Comparison of ENCODE assay signal across 14 cellular contexts in the genomic region with DNA sequence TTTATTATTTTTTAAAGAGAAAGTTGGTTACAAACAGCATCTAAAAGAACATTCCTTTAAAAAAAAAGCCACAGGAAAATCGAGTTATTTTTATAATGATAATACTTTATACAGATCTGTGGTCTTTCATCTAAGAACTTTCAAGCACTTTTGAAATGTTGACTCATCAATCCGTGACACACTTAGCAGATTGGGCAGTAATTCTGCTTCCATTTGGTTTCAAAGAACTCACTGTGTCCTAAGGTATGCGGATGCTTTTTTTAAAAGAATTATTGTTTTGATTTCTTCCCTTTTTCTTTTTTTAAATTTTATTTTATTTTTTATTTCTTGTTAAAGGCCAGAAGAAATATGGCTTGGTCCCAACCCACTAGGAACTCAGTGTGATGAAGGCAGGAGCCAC.
DNase-seq lines count a peak whose midpoint lies in the region; ATAC-seq, FAIRE-seq and TF ChIP-seq lines count a peak whose summit lies in the region.
"Had no signal": no experiment of that assay in that cellular context is flagged by ENCODE, and none has a peak within 500 bp of the region (broad histone marks: within the 10 kb centered on the region; RNA-seq: fewer than 3 reads in every experiment).

No MANE protein-coding gene starts in this region.

- POLR2A ChIA-PET in HepG2 (lab: Yijun Ruan, JAX), result no interaction called here
- POLR2A ChIA-PET in CD8-positive, alpha-beta memory T cell (lab: Charles Lee), result no interaction called here

- H3K27me3 Mint-ChIP-seq in CD8-positive, alpha-beta memory T cell, result no peaks in the 10 kb centered on the region
- H3K27me3 Mint-ChIP-seq: activated CD4-positive, alpha-beta T cell treated with anti-CD3 and anti-CD28 coated beads for 36 hours had no signal

- DNase-seq in cardiac muscle cell (ENCODE audit: low read depth in 1 of 2, low spot score in 1 of 2) (peak in 1 of 2 donors; percentile 82), Right ventricle myocardium inferior (ENCODE audit: missing footprints) (no peak), mammary epithelial cell (peak; percentile 66), HepG2 (ENCODE audit: low spot score) (no peak), uterus (no peak), lower leg skin (ENCODE audit: low spot score in 2 of 2) (no peak), NCI-H146 treated with DMSO at 0.1 percent for 48 hours (lab: John Stamatoyannopoulos, UW; ENCODE audit: unreplicated experiment) (no peak)
- no peak for DNase-seq in CD8-positive, alpha-beta memory T cell
- DNase-seq: activated CD4-positive, alpha-beta T cell treated with anti-CD3 and anti-CD28 coated beads for 36 hours; activated naive CD4-positive, alpha-beta T cell; NCI-H187 treated with DMSO at 0.1 percent for 48 hours; right cardiac atrium; SHP77 had no signal

- H3K4me1 ChIP-seq in cardiac muscle cell (ENCODE audit: low read depth), result peaks cover 47% of the 10 kb centered on the region
- H3K4me1 ChIP-seq in mammary epithelial cell (ENCODE audit: insufficient read depth, low read length), result peaks cover 41% of the 10 kb centered on the region
- H3K4me1 ChIP-seq in HepG2 (ENCODE audit: insufficient read depth, low read length), result peaks cover 3% of the 10 kb centered on the region
- H3K4me1 ChIP-seq in uterus, result peaks cover 0 to 7% of the 10 kb centered on the region in 2 donors
- peaks cover 38% of the 10 kb centered on the region for H3K4me1 ChIP-seq in CD8-positive, alpha-beta memory T cell (ENCODE audit: insufficient read depth, low read length)

- peaks cover 0 to 3% (median 0%) of the 10 kb centered on the region in 3 donors for H3K36me3 Mint-ChIP-seq in CD8-positive, alpha-beta memory T cell

- no peak for FAIRE-seq in HepG2 (lab: Jason Lieb, UNC)

- BruUV-seq in mammary epithelial cell (replicated peaks; lab: Mats Ljungman, UMichigan) (no TSS peak), HepG2 (replicated peaks; lab: Mats Ljungman, UMichigan) (no TSS peak)

- H3K9ac ChIP-seq in mammary epithelial cell (ENCODE audit: insufficient read depth, low read length) (peak overlapping the region; percentile 2), HepG2 (ENCODE audit: insufficient read depth, low read depth, low read length) (no peak overlapping the region)

- no peaks in the 10 kb centered on the region for H3K9me3 Mint-ChIP-seq in CD8-positive, alpha-beta memory T cell

- H3K27ac ChIP-seq in cardiac muscle cell (peak overlapping the region; percentile 78), mammary epithelial cell (ENCODE audit: insufficient read depth, low read depth, low read length) (peak overlapping the region; percentile 69), HepG2 (ENCODE audit: extremely low read length, insufficient read depth, low read length) (no peak overlapping the region), uterus (peak overlapping the region; percentile 88 to 97)
- H3K27ac ChIP-seq in CD8-positive, alpha-beta memory T cell (ENCODE audit: low read depth, low read length), result no peak overlapping the region

- no peak overlapping the region for H3K27ac Mint-ChIP-seq in CD8-positive, alpha-beta memory T cell
- H3K27ac Mint-ChIP-seq: activated CD4-positive, alpha-beta T cell treated with anti-CD3 and anti-CD28 coated beads for 36 hours had no signal

- H3K4me3 ChIP-seq in cardiac muscle cell, result no peak overlapping the region
- peak overlapping the region in 1 of 3 experiments; percentile 11 for H3K4me3 ChIP-seq in mammary epithelial cell (replicated peaks in 1 of 3; ENCODE audit: insufficient read depth in 1 of 3, low read depth in 2 of 3, low read length in 3 of 3)
- no peak overlapping the region for H3K4me3 ChIP-seq in HepG2 (replicated peaks in 1 of 3; ENCODE audit: insufficient read depth in 1 of 3, low read depth in 2 of 3, low read length in 3 of 3)
- no peak overlapping the region for H3K4me3 ChIP-seq in uterus
- no peak overlapping the region for H3K4me3 ChIP-seq in lower leg skin (ENCODE audit: low read depth, poor library complexity, severe bottlenecking)
- no peak overlapping the region for H3K4me3 ChIP-seq in CD8-positive, alpha-beta memory T cell (ENCODE audit: low read length)
- H3K4me3 ChIP-seq: lung had no signal

- in situ Hi-C loops in mammary epithelial cell (cut with MboI; ENCODE audit: low sequenced_read_pairs in 2 of 2), result no loop called here
- in situ Hi-C loops in HepG2 (cut with HindIII; ENCODE audit: extremely low pct_ligation_motif_present, low pct_unique_long_range_greater_than_20kb), result no loop called here

- CTCF ChIA-PET in mammary epithelial cell (lab: Charles Lee; ENCODE audit: low non-redundant PET), result no interaction called here
- CTCF ChIA-PET in HepG2 (lab: Yijun Ruan, JAX; ENCODE audit: low intra/inter-chr PET ratio, low total read pairs), result no interaction called here
- CTCF ChIA-PET in CD8-positive, alpha-beta memory T cell (lab: Charles Lee), result no interaction called here

- TF ChIP-seq EP300 in HepG2 (IDR thresholded peaks at IDR 0.05; ENCODE audit: low read depth in 2 of 2, low read length in 2 of 2) (no peak), HepG2 (CRISPR knock-in tag; IDR thresholded peaks at IDR 0.05; ENCODE audit: borderline replicate concordance) (no peak)

- intact Hi-C loops in Right ventricle myocardium inferior (cut with DNase I) (no loop called here), mammary epithelial cell (cut with micrococcal nuclease) (no loop called here), HepG2 (cut with micrococcal nuclease; ENCODE audit: unreplicated experiment) (no loop called here), uterus (cut with DNase I; ENCODE audit: low total_unique reads) (no loop called here), lower leg skin (cut with DNase I; ENCODE audit: low total_unique reads) (no loop called here)

- no peaks in the 10 kb centered on the region for H3K79me2 ChIP-seq in mammary epithelial cell (ENCODE audit: insufficient read depth, low read length)
- H3K79me2 ChIP-seq in HepG2 (ENCODE audit: insufficient read depth, low read length), result no peaks in the 10 kb centered on the region

- H3K36me3 ChIP-seq in cardiac muscle cell, result no peaks in the 10 kb centered on the region
- H3K36me3 ChIP-seq in mammary epithelial cell (ENCODE audit: insufficient read depth, low read length), result no peaks in the 10 kb centered on the region
- no peaks in the 10 kb centered on the region; a peak in 1 of 5 replicates for H3K36me3 ChIP-seq in HepG2 (replicated peaks in 1 of 2; ENCODE audit: control insufficient read depth in 1 of 2, insufficient read depth in 2 of 2, low read length in 2 of 2)
- no peaks in the 10 kb centered on the region for H3K36me3 ChIP-seq in uterus
- no peaks in the 10 kb centered on the region for H3K36me3 ChIP-seq in CD8-positive, alpha-beta memory T cell (ENCODE audit: insufficient read depth, low read length)

- peaks cover 35 to 44% (median 43%) of the 10 kb centered on the region in 3 donors for H3K4me1 Mint-ChIP-seq in CD8-positive, alpha-beta memory T cell

- ATAC-seq in Right ventricle myocardium inferior, result no peak
- ATAC-seq in HepG2, result no peak
- ATAC-seq: activated CD4-positive, alpha-beta T cell treated with anti-CD3 and anti-CD28 coated beads for 36 hours had no signal

- 2% methylated on average over 3 of the region's 3 CpGs for WGBS in mammary epithelial cell (ENCODE audit: low coverage, missing lambda C conversion rate)
- 67% methylated on average over 3 of the region's 3 CpGs for WGBS in HepG2 (ENCODE audit: low lambda C conversion rate)
- WGBS in lower leg skin, 2 donors, result 29 to 33% methylated on average over 3 of the region's 3 CpGs

- H2AFZ ChIP-seq in mammary epithelial cell (ENCODE audit: low read depth, low read length), result no peak overlapping the region
- no peak overlapping the region for H2AFZ ChIP-seq in HepG2 (ENCODE audit: low read length)

- H4K20me1 ChIP-seq in mammary epithelial cell (ENCODE audit: insufficient read depth, low read length), result no peaks in the 10 kb centered on the region
- no peaks in the 10 kb centered on the region for H4K20me1 ChIP-seq in HepG2 (ENCODE audit: insufficient read depth, low read length)

- no peak for TF ChIP-seq POLR2A in HepG2 (IDR thresholded peaks at IDR 0.05; ENCODE audit: insufficient read depth in 1 of 2, low read depth in 2 of 2, low read length in 2 of 2)
- no peak for TF ChIP-seq POLR2A in uterus (IDR thresholded peaks at IDR 0.05)
- TF ChIP-seq POLR2A in lower leg skin (IDR thresholded peaks at IDR 0.05), result no peak

- no peak for TF ChIP-seq RAD21 in HepG2 (CRISPR knock-in tag; IDR thresholded peaks at IDR 0.05)

- TF ChIP-seq CTCF in cardiac muscle cell (IDR thresholded peaks at IDR 0.05; ENCODE audit: low read depth, low read length) (no peak), mammary epithelial cell (conservative IDR thresholded peaks at IDR 0.05 in 1 of 2, IDR thresholded peaks at IDR 0.05 in 1 of 2; ENCODE audit: extremely low read depth in 1 of 2, insufficient read depth in 1 of 2, low read depth in 1 of 2, low read length in 2 of 2) (no peak), HepG2 (CRISPR knock-in tag; IDR thresholded peaks at IDR 0.05) (no peak), uterus (IDR thresholded peaks at IDR 0.05) (no peak), lower leg skin (IDR thresholded peaks at IDR 0.05) (no peak)

- dilution Hi-C loops in mammary epithelial cell (cut with HindIII; ENCODE audit: low sequenced_read_pairs), result no loop called here

- peak overlapping the region; percentile 42 for H3K4me2 ChIP-seq in mammary epithelial cell (ENCODE audit: insufficient read depth, low read depth, low read length)
- no peak overlapping the region for H3K4me2 ChIP-seq in HepG2 (ENCODE audit: low read depth, low read length)

- H3K27me3 ChIP-seq in cardiac muscle cell (no peaks in the 10 kb centered on the region), mammary epithelial cell (ENCODE audit: insufficient read depth, low read length) (no peaks in the 10 kb centered on the region), HepG2 (ENCODE audit: control insufficient read depth in 1 of 2, insufficient read depth in 2 of 2, low read length in 2 of 2) (no peaks in the 10 kb centered on the region), uterus (no peaks in the 10 kb centered on the region)
- H3K27me3 ChIP-seq in CD8-positive, alpha-beta memory T cell (ENCODE audit: insufficient read depth, low read length, poor library complexity, severe bottlenecking), result no peaks in the 10 kb centered on the region

- no peak overlapping the region for H3K4me3 Mint-ChIP-seq in CD8-positive, alpha-beta memory T cell
- H3K4me3 Mint-ChIP-seq: activated CD4-positive, alpha-beta T cell treated with anti-CD3 and anti-CD28 coated beads for 36 hours had no signal

- H3K9me3 ChIP-seq in cardiac muscle cell (ENCODE audit: low read depth), result no peaks in the 10 kb centered on the region
- H3K9me3 ChIP-seq in mammary epithelial cell (replicated peaks; ENCODE audit: insufficient read depth, low read length), result no peaks in the 10 kb centered on the region
- H3K9me3 ChIP-seq in HepG2 (ENCODE audit: low read length), result no peaks in the 10 kb centered on the region
- no peaks in the 10 kb centered on the region for H3K9me3 ChIP-seq in uterus
- H3K9me3 ChIP-seq in CD8-positive, alpha-beta memory T cell (ENCODE audit: low read length), result no peaks in the 10 kb centered on the region

TF ChIP-seq in HepG2, 621 proteins besides CTCF, POLR2A, EP300 and RAD21 (continues in another document):
- TF ChIP-seq NCOR1 (IDR thresholded peaks at IDR 0.05; ENCODE audit: borderline replicate concordance, low read length), result no peak

Comparison
In these comparisons a context has a peak if more than half of its experiments do, and no peak if none do; other contexts are left out.
1. H3K27ac ChIP-seq: peak in cardiac muscle cell (single experiment), mammary epithelial cell (single experiment) and uterus (2 of 2); none in HepG2 (single experiment) and CD8-positive, alpha-beta memory T cell (single experiment).